Comparison of ENCODE assay signal across 8 cellular contexts in genomic region chr5:34244281-34245031, GRCh38.
DNase-seq lines count a peak whose midpoint lies in the region; ATAC-seq and TF ChIP-seq lines count a peak whose summit lies in the region.
"Not testable (repeated sequence)": the region's sequence is repeated elsewhere in the genome, so short reads cannot be mapped to it uniquely, and the experiment has no call there.

No MANE protein-coding gene starts in this region.

- H3K27ac Mint-ChIP-seq in T-cell = peak overlapping the region; percentile 87 to 90

- peak; percentile 63 to 91 (median 78) for DNase-seq in T-cell
- peak; percentile 62 for DNase-seq in activated gamma-delta T cell treated with anti-CD3 and anti-CD28 coated beads, Interleukin-2, amount 50 U/mL, for 16 hours (ENCODE audit: low read depth)
- not testable (repeated sequence) for DNase-seq in esophagus squamous epithelium (lab: John Stamatoyannopoulos, UW)
- peak; percentile 25 for DNase-seq in medulla oblongata (ENCODE audit: extremely low spot score)
- DNase-seq in stimulated activated CD4-positive, alpha-beta T cell treated with anti-CD3 and anti-CD28 coated beads, Interleukin-12 subunit alpha, Interleukin-12 subunit beta, amount 100 ng/mL, for 48 hours (ENCODE audit: low read depth in 2 of 3, low spot score in 1 of 3) = peak; percentile 36 to 73 (median 72)
- peak; percentile 53 to 59 for DNase-seq in uterus

- 0% methylated on average over 1 to 3 of the region's 41 CpGs for WGBS in esophagus squamous epithelium, 2 donors

- H3K27me3 ChIP-seq in esophagus squamous epithelium, uterus: not testable (repeated sequence)

- H3K9me3 Mint-ChIP-seq in T-cell = not testable (repeated sequence)

- peak overlapping the region; percentile 50 to 76 (median 57) for H3K4me3 ChIP-seq in esophagus squamous epithelium
- peak overlapping the region; percentile 39 to 55 for H3K4me3 ChIP-seq in uterus

- H3K36me3 Mint-ChIP-seq in T-cell = not testable (repeated sequence)

- not testable (repeated sequence) for H3K27me3 Mint-ChIP-seq in T-cell

- H3K27ac ChIP-seq in esophagus squamous epithelium (peak overlapping the region; percentile 87 to 96 (median 92)), uterus (peak overlapping the region; percentile 89 to 90)

- peak in 1 of 4 donors; percentile 35 for TF ChIP-seq POLR2A in esophagus squamous epithelium (IDR thresholded peaks at IDR 0.05)
- TF ChIP-seq POLR2A in uterus (IDR thresholded peaks at IDR 0.05) = not testable (repeated sequence)

- peak overlapping the region; percentile 73 to 85 (median 82) for H3K4me3 Mint-ChIP-seq in T-cell

- peaks cover 20 to 31% (median 26%) of the 10 kb centered on the region in 3 donors for H3K4me1 Mint-ChIP-seq in T-cell

- CTCF ChIA-PET in T-cell (lab: Charles Lee) = not testable (repeated sequence)

- ATAC-seq in GM18502 (IDR thresholded peaks at IDR 0.05; ENCODE audit: poor library complexity, unreplicated experiment) (peak; percentile 56), HG03159 (IDR thresholded peaks at IDR 0.05; ENCODE audit: unreplicated experiment) (peak; percentile 32), T-cell (replicated peaks in 1 of 4) (peak; percentile 87 to 89 (median 88))

- TF ChIP-seq CTCF in esophagus squamous epithelium (IDR thresholded peaks at IDR 0.05); uterus (IDR thresholded peaks at IDR 0.05): not testable (repeated sequence)

- H3K9me3 ChIP-seq in esophagus squamous epithelium, uterus: not testable (repeated sequence)

- intact Hi-C loops in esophagus squamous epithelium (cut with DNase I); uterus (cut with DNase I; ENCODE audit: low total_unique reads): not testable (repeated sequence)

- H3K4me1 ChIP-seq in esophagus squamous epithelium = peaks cover 0 to 20% (median 0%) of the 10 kb centered on the region in 3 donors
- H3K4me1 ChIP-seq in uterus = not testable (repeated sequence)

- POLR2A ChIA-PET in T-cell (lab: Charles Lee) = not testable (repeated sequence)

- not testable (repeated sequence) for H3K36me3 ChIP-seq in esophagus squamous epithelium, uterus

Comparison
In these comparisons a context has a peak if more than half of its experiments do, and no peak if none do; other contexts are left out.
1. ATAC-seq: peak in every context shown above with its lines; median percentile 88 in T-cell; 56 in GM18502; 32 in HG03159.